9 cellular contexts compared by ENCODE assay signal in the genomic region with DNA sequence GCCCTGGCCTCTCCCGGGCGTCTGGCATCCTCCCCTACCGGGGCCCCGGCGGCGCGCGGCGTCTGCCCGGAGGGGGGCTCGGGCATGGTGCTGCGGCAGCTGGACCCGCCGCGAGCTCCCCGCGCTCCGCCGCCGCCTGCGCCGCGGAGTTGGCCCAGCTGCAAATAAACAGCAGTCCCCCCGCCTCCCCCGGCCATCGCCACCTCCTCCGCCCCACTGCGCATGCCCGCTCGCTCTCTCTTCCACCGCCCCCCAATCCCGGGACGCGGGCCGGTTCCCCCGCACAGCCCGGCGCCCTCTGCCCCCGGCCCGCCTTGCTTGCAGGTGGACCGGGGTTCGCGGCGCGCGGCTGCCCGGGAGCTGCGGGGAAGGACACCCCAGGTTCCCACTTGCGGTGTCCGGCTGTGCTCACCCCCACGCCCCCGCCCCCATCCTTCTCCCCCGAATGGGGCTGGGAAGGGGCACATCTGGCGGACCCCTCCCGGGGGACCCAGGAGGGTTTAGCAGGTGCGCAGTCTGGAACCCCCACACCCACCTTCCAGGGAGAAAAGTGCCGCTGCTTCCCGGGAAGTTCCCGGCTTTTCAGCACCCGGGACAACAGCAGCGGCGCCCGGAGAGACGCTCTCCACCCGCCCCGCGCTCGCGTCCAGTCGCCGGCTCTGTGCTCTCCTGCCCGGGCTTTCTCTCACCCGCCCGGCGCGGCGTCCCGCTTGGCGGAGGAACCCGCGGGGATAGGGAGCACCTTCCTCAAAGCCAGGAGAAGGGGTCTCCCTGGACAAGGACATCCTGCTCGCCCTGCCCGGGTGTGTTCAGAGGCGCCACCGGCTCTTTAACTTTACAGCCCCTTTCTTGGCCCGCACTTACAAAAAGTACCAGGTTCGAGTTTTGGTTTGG. TPM values are rescaled to one million over a fixed set of nuclear protein-coding genes. Genes with fewer than 3 reads are reported as not detected.
A peak's percentile ranks its signal among the peaks of the same experiment; 100 is the strongest.
DNase-seq lines count a peak whose midpoint lies in the region; ATAC-seq and TF ChIP-seq lines count a peak whose summit lies in the region.
"Had no signal": no experiment of that assay in that cellular context is flagged by ENCODE, and none has a peak within 500 bp of the region (broad histone marks: within the 10 kb centered on the region; RNA-seq: fewer than 3 reads in every experiment).

A gene (minus strand): TSS at position 170 of the 894 bp plus-strand sequence. CDS start 191 bp downstream, outside the sequence.

- H3K36me3 Mint-ChIP-seq in CD14-positive monocyte (peaks cover 2 to 6% of the 10 kb centered on the region in 2 donors), GM23338 (ENCODE audit: low read depth) (peaks cover 21% of the 10 kb centered on the region)

- H4K20me1 ChIP-seq in GM23338 (replicated peaks; ENCODE audit: insufficient read depth), result no peaks in the 10 kb centered on the region; the same call in 1 of the 2 replicates

- peak within 1 kb of the TSS; percentile 81 for H3K4me3 ChIP-seq in GM23338
- H3K4me3 ChIP-seq in NT2/D1 (ENCODE audit: insufficient read length, low read depth), result peak within 1 kb of the TSS; percentile 79
- H3K4me3 ChIP-seq in right lobe of liver, result peak within 1 kb of the TSS; percentile 70 to 80 (median 75)
- H3K4me3 ChIP-seq in subcutaneous abdominal adipose tissue (ENCODE audit: low read depth in 1 of 5, low read length in 5 of 5), result peak within 1 kb of the TSS; percentile 78 to 94 (median 90)
- H3K4me3 ChIP-seq: K562 had no signal

- H3K27ac ChIP-seq in GM23338 (ENCODE audit: low read depth) (no peak within 1 kb of the TSS), right lobe of liver (peak within 1 kb of the TSS; percentile 17 to 30 (median 29)), subcutaneous abdominal adipose tissue (ENCODE audit: low read depth, low read length) (peak within 1 kb of the TSS; percentile 99)

- 0% methylated on average over 5 of the region's 87 CpGs for WGBS in right lobe of liver (ENCODE audit: insufficient coverage, low coverage, low lambda C conversion rate, missing lambda C conversion rate)

- H3K9ac ChIP-seq in NT2/D1 (ENCODE audit: insufficient read length, low read depth) (peak within 1 kb of the TSS; percentile 77), subcutaneous abdominal adipose tissue (ENCODE audit: low read length in 5 of 5) (peak within 1 kb of the TSS; percentile 70 to 86 (median 84))

- no peak for DNase-seq in CD14-positive monocyte (ENCODE audit: low spot score)
- DNase-seq in GM23338 (ENCODE audit: low spot score), result peak; percentile 87
- peak; percentile 80 for DNase-seq in NT2/D1 (ENCODE audit: low read depth, low spot score)
- peak; percentile 29 to 68 for DNase-seq in dermis microvascular lymphatic vessel endothelial cell (ENCODE audit: low read depth in 2 of 2)
- DNase-seq in right lobe of liver, result peak; percentile 81 to 87 (median 83)

- TF ChIP-seq CTCF in CD14-positive monocyte (IDR thresholded peaks at IDR 0.05), result no peak
- no peak for TF ChIP-seq CTCF in GM23338 (conservative IDR thresholded peaks at IDR 0.05; ENCODE audit: low read depth in 2 of 2)
- no peak for TF ChIP-seq CTCF in right lobe of liver (IDR thresholded peaks at IDR 0.05)

- H2AFZ ChIP-seq in GM23338, result peak within 1 kb of the TSS; percentile 90

- peak within 1 kb of the TSS; percentile 87 to 95 for H3K4me3 Mint-ChIP-seq in CD14-positive monocyte
- H3K4me3 Mint-ChIP-seq in GM23338, result peak within 1 kb of the TSS; percentile 90

- H3K9me2 ChIP-seq in GM23338 (ENCODE audit: insufficient read depth), result no peaks in the 10 kb centered on the region

- H3K9me3 ChIP-seq in NT2/D1 (ENCODE audit: insufficient read depth, low read length) (peaks cover 10% of the 10 kb centered on the region), right lobe of liver (no peaks in the 10 kb centered on the region), subcutaneous abdominal adipose tissue (ENCODE audit: control insufficient read depth in 5 of 5, low read length in 5 of 5) (peaks cover 0 to 3% (median 0%) of the 10 kb centered on the region in 5 donors)

- H3K9me3 Mint-ChIP-seq in CD14-positive monocyte, result peaks cover 0 to 28% (median 2%) of the 10 kb centered on the region in 7 donors
- H3K9me3 Mint-ChIP-seq in GM23338, result peaks cover 14% of the 10 kb centered on the region; the same call in 2 of the 3 replicates

- H3K4me2 ChIP-seq in GM23338, result peak within 1 kb of the TSS; percentile 97

- H3K4me1 ChIP-seq in GM23338 (ENCODE audit: insufficient read depth) (peaks cover 16% of the 10 kb centered on the region), NT2/D1 (ENCODE audit: insufficient read depth, insufficient read length) (no peaks in the 10 kb centered on the region), right lobe of liver (peaks cover 0 to 4% (median 2%) of the 10 kb centered on the region in 4 donors), subcutaneous abdominal adipose tissue (ENCODE audit: control insufficient read depth in 5 of 5, insufficient read depth in 5 of 5, low read length in 5 of 5) (peaks cover 0 to 31% (median 19%) of the 10 kb centered on the region in 5 donors)

- peak; percentile 72 for ATAC-seq in GM23338
- ATAC-seq in right lobe of liver, result peak; percentile 80 to 88 (median 82)
- no peak for ATAC-seq in GM21526 (IDR thresholded peaks at IDR 0.05; ENCODE audit: low FRiP score, unreplicated experiment)
- ATAC-seq in HG03520 (IDR thresholded peaks at IDR 0.05; ENCODE audit: unreplicated experiment), result no peak
- ATAC-seq: K562 had no signal

- H3K27me3 ChIP-seq in GM23338 (ENCODE audit: insufficient read depth) (peaks cover 31% of the 10 kb centered on the region), NT2/D1 (ENCODE audit: insufficient read depth, insufficient read length) (peaks cover 41% of the 10 kb centered on the region), right lobe of liver (no peaks in the 10 kb centered on the region), subcutaneous abdominal adipose tissue (ENCODE audit: control insufficient read depth in 5 of 5, insufficient read depth in 4 of 5, low read length in 5 of 5) (no peaks in the 10 kb centered on the region)

- H3K4me1 Mint-ChIP-seq in CD14-positive monocyte, result peaks cover 35% of the 10 kb centered on the region
- H3K4me1 Mint-ChIP-seq in GM23338, result peaks cover 30% of the 10 kb centered on the region

- peaks cover 25 to 55% (median 34%) of the 10 kb centered on the region in 3 donors for H3K27me3 Mint-ChIP-seq in CD14-positive monocyte (ENCODE audit: low read depth in 3 of 3)
- H3K27me3 Mint-ChIP-seq in GM23338 (ENCODE audit: insufficient read depth, low read depth, poor library complexity), result peaks cover 13% of the 10 kb centered on the region

- no peak for TF ChIP-seq POLR2A in right lobe of liver (IDR thresholded peaks at IDR 0.05)

- H3K79me2 ChIP-seq in GM23338 (replicated peaks; ENCODE audit: insufficient read depth), result peaks cover 33% of the 10 kb centered on the region

- H3F3A ChIP-seq in GM23338 (replicated peaks; ENCODE audit: low read depth), result no peaks in the 10 kb centered on the region

- intact Hi-C loops in CD14-positive monocyte (cut with micrococcal nuclease), result loop anchor here in 1 of 2 donors (10.0 kb wide), 1 partner anchor 99 kb away; no protein-coding TSS in a partner anchor
- intact Hi-C loops in right lobe of liver (cut with DNase I), result no loop called here

- H3K27ac Mint-ChIP-seq in CD14-positive monocyte (peak within 1 kb of the TSS in 6 of 7 donors; percentile 87 to 95 (median 90)), GM23338 (peak within 1 kb of the TSS; percentile 84)

- H3K36me3 ChIP-seq in GM23338 (ENCODE audit: insufficient read depth), result peaks cover 8% of the 10 kb centered on the region; the same call in 1 of the 2 replicates
- no peaks in the 10 kb centered on the region for H3K36me3 ChIP-seq in NT2/D1 (ENCODE audit: insufficient read depth, insufficient read length, low read length)
- no peaks in the 10 kb centered on the region for H3K36me3 ChIP-seq in right lobe of liver
- H3K36me3 ChIP-seq in subcutaneous abdominal adipose tissue (ENCODE audit: control insufficient read depth in 5 of 5, insufficient read depth in 5 of 5, low read length in 5 of 5), result no peaks in the 10 kb centered on the region

TF ChIP-seq in GM23338, 12 proteins besides CTCF, POLR2A, EP300 and RAD21 (continues in another document):
- TF ChIP-seq CREB1 (CRISPR knock-in tag; IDR thresholded peaks at IDR 0.05; ENCODE audit: low read depth) (no peak), EZH2 (IDR thresholded peaks at IDR 0.05; ENCODE audit: low read depth, unreplicated experiment) (no peak), EZH2phosphoT487 (IDR thresholded peaks at IDR 0.05; ENCODE audit: unreplicated experiment) (no peak), STAT1 (IDR thresholded peaks at IDR 0.05; ENCODE audit: unreplicated experiment) (no peak), JUNB (IDR thresholded peaks at IDR 0.05; ENCODE audit: unreplicated experiment) (no peak), POLR2AphosphoS5 (IDR thresholded peaks at IDR 0.05; ENCODE audit: low read depth) (peak; percentile 42), ZNF114 (CRISPR knock-in tag; IDR thresholded peaks at IDR 0.05) (no peak)
- TF ChIP-seq, protein P1, sequence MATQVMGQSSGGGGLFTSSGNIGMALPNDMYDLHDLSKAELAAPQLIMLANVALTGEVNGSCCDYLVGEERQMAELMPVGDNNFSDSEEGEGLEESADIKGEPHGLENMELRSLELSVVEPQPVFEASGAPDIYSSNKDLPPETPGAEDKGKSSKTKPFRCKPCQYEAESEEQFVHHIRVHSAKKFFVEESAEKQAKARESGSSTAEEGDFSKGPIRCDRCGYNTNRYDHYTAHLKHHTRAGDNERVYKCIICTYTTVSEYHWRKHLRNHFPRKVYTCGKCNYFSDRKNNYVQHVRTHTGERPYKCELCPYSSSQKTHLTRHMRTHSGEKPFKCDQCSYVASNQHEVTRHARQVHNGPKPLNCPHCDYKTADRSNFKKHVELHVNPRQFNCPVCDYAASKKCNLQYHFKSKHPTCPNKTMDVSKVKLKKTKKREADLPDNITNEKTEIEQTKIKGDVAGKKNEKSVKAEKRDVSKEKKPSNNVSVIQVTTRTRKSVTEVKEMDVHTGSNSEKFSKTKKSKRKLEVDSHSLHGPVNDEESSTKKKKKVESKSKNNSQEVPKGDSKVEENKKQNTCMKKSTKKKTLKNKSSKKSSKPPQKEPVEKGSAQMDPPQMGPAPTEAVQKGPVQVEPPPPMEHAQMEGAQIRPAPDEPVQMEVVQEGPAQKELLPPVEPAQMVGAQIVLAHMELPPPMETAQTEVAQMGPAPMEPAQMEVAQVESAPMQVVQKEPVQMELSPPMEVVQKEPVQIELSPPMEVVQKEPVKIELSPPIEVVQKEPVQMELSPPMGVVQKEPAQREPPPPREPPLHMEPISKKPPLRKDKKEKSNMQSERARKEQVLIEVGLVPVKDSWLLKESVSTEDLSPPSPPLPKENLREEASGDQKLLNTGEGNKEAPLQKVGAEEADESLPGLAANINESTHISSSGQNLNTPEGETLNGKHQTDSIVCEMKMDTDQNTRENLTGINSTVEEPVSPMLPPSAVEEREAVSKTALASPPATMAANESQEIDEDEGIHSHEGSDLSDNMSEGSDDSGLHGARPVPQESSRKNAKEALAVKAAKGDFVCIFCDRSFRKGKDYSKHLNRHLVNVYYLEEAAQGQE (IDR thresholded peaks at IDR 0.05; ENCODE audit: unreplicated experiment), result peak; percentile 52

RNA-seq across cellular contexts. Expression of the gene that starts here (rescaled TPM):
- polyA plus RNA-seq in CD14-positive monocyte (1 to 10 TPM in 1 of 2 donors, under 1 TPM in 1; 0.57 to 5.6 TPM), GM23338 (2016; fragmentation: Nextera tagmentation; extraction: Ambion mirVana) (4.8 and 6.0 TPM in 2 replicates)
- total RNA-seq in GM23338 (2014; rRNA removed; shearing (Covaris generic)), result 19.7 and 24.3 TPM in 2 replicates
- total RNA-seq in dermis microvascular lymphatic vessel endothelial cell (0.77 and 6.3 TPM in 2 replicates), right lobe of liver (1 to 10 TPM; 3.0 to 4.2 (median 3.5) TPM)

Comparison
In these comparisons a context has a peak if more than half of its experiments do, and no peak if none do; other contexts are left out.
1. ATAC-seq: peak in GM23338 (single experiment) and right lobe of liver (4 of 4); none in GM21526 (single experiment) and HG03520 (single experiment).
2. Peak in every context shown above with its lines, with median percentiles within 50 percentile points of each other: H3K4me3 ChIP-seq.